13 cellular contexts compared by ENCODE assay signal in genomic region chr12:16609140-16609539, GRCh38. TPM values are rescaled to one million over a fixed set of nuclear protein-coding genes. Genes with fewer than 3 reads are reported as not detected.
DNase-seq lines count a peak whose midpoint lies in the region; ATAC-seq, FAIRE-seq and TF ChIP-seq lines count a peak whose summit lies in the region.
"Had no signal": no experiment of that assay in that cellular context is flagged by ENCODE, and none has a peak within 500 bp of the region (broad histone marks: within the 10 kb centered on the region; RNA-seq: fewer than 3 reads in every experiment).

No MANE protein-coding gene starts in this region.

- intact Hi-C loops in cardiac septum (cut with DNase I): no loop called here
- intact Hi-C loops in vagina (cut with DNase I): no loop called here

- H3K27me3 ChIP-seq in right atrium auricular region (peaks cover 0 to 18% of the 10 kb centered on the region in 2 donors), bronchial epithelial cell (ENCODE audit: control insufficient read depth, insufficient read depth, low read length) (no peaks in the 10 kb centered on the region), vagina (no peaks in the 10 kb centered on the region)

- no peaks in the 10 kb centered on the region for H3K36me3 ChIP-seq in right atrium auricular region
- H3K36me3 ChIP-seq in bronchial epithelial cell (ENCODE audit: control insufficient read depth, insufficient read depth, low read length): no peaks in the 10 kb centered on the region
- H3K36me3 ChIP-seq in vagina: no peaks in the 10 kb centered on the region

- TF ChIP-seq POLR2A in vagina (IDR thresholded peaks at IDR 0.05): no peak

- H3K27ac ChIP-seq in right atrium auricular region (peak overlapping the region; percentile 33 to 55), vagina (peak overlapping the region; percentile 82)

- no peak for TF ChIP-seq CTCF in right atrium auricular region (IDR thresholded peaks at IDR 0.05)
- no peak for TF ChIP-seq CTCF in bronchial epithelial cell (IDR thresholded peaks at IDR 0.05; ENCODE audit: insufficient read depth, low read length, severe bottlenecking)
- no peak for TF ChIP-seq CTCF in vagina (IDR thresholded peaks at IDR 0.05)

- peaks cover 0 to 6% of the 10 kb centered on the region in 2 donors for H3K4me1 ChIP-seq in right atrium auricular region
- peaks cover 4% of the 10 kb centered on the region for H3K4me1 ChIP-seq in vagina

- no peak for DNase-seq in right atrium auricular region (ENCODE audit: low spot score)
- DNase-seq in cardiac septum (ENCODE audit: low spot score): no peak
- DNase-seq in bronchial epithelial cell (ENCODE audit: low read depth): peak; percentile 49
- peak; percentile 64 for DNase-seq in myocyte (ENCODE audit: low read depth)
- DNase-seq in vagina (ENCODE audit: extremely low spot score in 2 of 2): no peak
- no peak for DNase-seq in DMS 273 (lab: John Stamatoyannopoulos, UW; ENCODE audit: unreplicated experiment)
- DNase-seq: CD4-positive, CD25-positive, alpha-beta regulatory T cell; effector memory CD8-positive, alpha-beta T cell; kidney glomerular epithelial cell; NCI-H2171 treated with DMSO at 0.1 percent for 48 hours had no signal

- H3K9me3 ChIP-seq in right atrium auricular region (no peaks in the 10 kb centered on the region), vagina (no peaks in the 10 kb centered on the region)

- ATAC-seq in GM21528 (IDR thresholded peaks at IDR 0.05; ENCODE audit: low FRiP score, unreplicated experiment) (no peak), HG03439 (IDR thresholded peaks at IDR 0.05; ENCODE audit: unreplicated experiment) (no peak)
- ATAC-seq: effector memory CD8-positive, alpha-beta T cell had no signal

- FAIRE-seq in bronchial epithelial cell (lab: Jason Lieb, UNC): no peak
- FAIRE-seq: GM18507 had no signal

- H3K4me3 ChIP-seq in right atrium auricular region: peak overlapping the region in 1 of 2 donors; percentile 4
- peak overlapping the region; percentile 60 for H3K4me3 ChIP-seq in bronchial epithelial cell (ENCODE audit: low read depth, low read length)
- H3K4me3 ChIP-seq in vagina: peak overlapping the region; percentile 25 to 31

RNA-seq across cellular contexts. Expression of gene LMO3, which starts 3.2 kb away (rescaled TPM):
- total RNA-seq in right atrium auricular region (10 to 100 TPM in 1 of 2 donors, 1 to 10 TPM in 1; 8.2 to 12.4 TPM), cardiac septum (0.38 TPM), bronchial epithelial cell (0.26 and 3.3 TPM in 2 replicates), myocyte (50.6 and 57.6 TPM in 2 replicates), vagina (73.7 TPM)
- polyA plus RNA-seq in myocyte (2012): 8.9 TPM
- total RNA-seq: CD4-positive, CD25-positive, alpha-beta regulatory T cell had no signal
- polyA plus RNA-seq: CD4-positive, CD25-positive, alpha-beta regulatory T cell had no signal

Comparison
In these comparisons a context has a peak if more than half of its experiments do, and no peak if none do; other contexts are left out.
1. DNase-seq: peak in bronchial epithelial cell (single experiment) and myocyte (single experiment); none in right atrium auricular region (single experiment), cardiac septum (single experiment), vagina (0 of 2) and DMS 273 (single experiment).